ENCODE assay signal across 11 cellular contexts in genomic region chr12:67220065-67220464, GRCh38. TPM values are rescaled to one million over a fixed set of nuclear protein-coding genes. Genes with fewer than 3 reads are reported as not detected.
DNase-seq lines count a peak whose midpoint lies in the region; ATAC-seq and TF ChIP-seq lines count a peak whose summit lies in the region.
"Had no signal": no experiment of that assay in that cellular context is flagged by ENCODE, and none has a peak within 500 bp of the region (broad histone marks: within the 10 kb centered on the region; RNA-seq: fewer than 3 reads in every experiment).

No MANE protein-coding gene starts in this region.

- TF ChIP-seq CTCF in C4-2B (conservative IDR thresholded peaks at IDR 0.05): peak; percentile 51
- peak in 8 of 9 donors; percentile 14 to 54 (median 34) for TF ChIP-seq CTCF in heart right ventricle (IDR thresholded peaks at IDR 0.05)

- ATAC-seq in heart right ventricle: peak in 1 of 8 donors; percentile 48
- ATAC-seq in GM18858 (IDR thresholded peaks at IDR 0.05; ENCODE audit: unreplicated experiment): no peak
- no peak for ATAC-seq in GM21515 (IDR thresholded peaks at IDR 0.05; ENCODE audit: unreplicated experiment)
- ATAC-seq: activated CD8-positive, alpha-beta T cell treated with anti-CD3 and anti-CD28 coated beads, Interleukin-2, amount 10 ng/mL, durations not matched to agents 7 days and 5 days had no signal

- H3K4me3 ChIP-seq in heart right ventricle: no peak overlapping the region

- H3K27me3 ChIP-seq in heart right ventricle: peaks cover 0 to 6% (median 0%) of the 10 kb centered on the region in 7 donors

- H3K36me3 ChIP-seq in heart right ventricle: no peaks in the 10 kb centered on the region

- intact Hi-C loops in heart right ventricle (cut with DNase I): loop anchor here in 7 of 10 donors (2.0 to 10.0 kb wide), 7 partner anchors 58 to 535 kb away; no protein-coding TSS in a partner anchor

- H3K9me3 ChIP-seq in heart right ventricle: no peaks in the 10 kb centered on the region

- DNase-seq in HT-29 (ENCODE audit: low spot score) (peak; percentile 45), RKO (ENCODE audit: low spot score) (peak; percentile 49), heart right ventricle (no peak), cerebellar cortex (ENCODE audit: low spot score) (no peak), LoVo (ENCODE audit: low spot score) (no peak)
- DNase-seq: activated CD8-positive, alpha-beta T cell treated with anti-CD3 and anti-CD28 coated beads, Interleukin-2, amount 10 ng/mL, durations not matched to agents 7 days and 5 days; DMS79 treated with DMSO at 0.1 percent for 48 hours; midbrain had no signal

- H3K4me1 ChIP-seq in heart right ventricle: no peaks in the 10 kb centered on the region

- WGBS in heart right ventricle, 2 donors: 34 to 38% methylated on average over 4 of the region's 4 CpGs

- no peak overlapping the region for H3K27ac ChIP-seq in C4-2B
- no peak overlapping the region for H3K27ac ChIP-seq in heart right ventricle

RNA-seq across cellular contexts. Expression of gene CAND1, which starts 49.1 kb away (rescaled TPM):
- total RNA-seq in HT-29 (2014; rRNA removed; shearing (Covaris generic)): 137 and 140 TPM in 2 replicates
- 10 to 100 TPM; 32.6 to 57.2 (median 36.3) TPM for total RNA-seq in heart right ventricle
- 10 to 100 TPM; 10.2 to 11.7 TPM for polyA plus RNA-seq in heart right ventricle

Comparison
In these comparisons a context has a peak if more than half of its experiments do, and no peak if none do; other contexts are left out.
1. DNase-seq: peak in HT-29 (single experiment) and RKO (single experiment); none in heart right ventricle (0 of 2), cerebellar cortex (single experiment) and LoVo (single experiment).